Comparison of ENCODE assay signal across 10 cellular contexts in genomic region chr2:20596973-20597867, GRCh38. TPM values are rescaled to one million over a fixed set of nuclear protein-coding genes. Genes with fewer than 3 reads are reported as not detected.
A peak's percentile ranks its signal among the peaks of the same experiment; 100 is the strongest.
DNase-seq lines count a peak whose midpoint lies in the region; ATAC-seq and TF ChIP-seq lines count a peak whose summit lies in the region.
"Had no signal": no experiment of that assay in that cellular context is flagged by ENCODE, and none has a peak within 500 bp of the region (broad histone marks: within the 10 kb centered on the region; RNA-seq: fewer than 3 reads in every experiment).

No MANE protein-coding gene starts in this region.

- peak in 1 of 2 donors; percentile 32 for TF ChIP-seq POLR2A in heart left ventricle (IDR thresholded peaks at IDR 0.05)

- no peak overlapping the region for H3K4me3 ChIP-seq in heart left ventricle
- no peak overlapping the region for H3K4me3 ChIP-seq in PC-3 (ENCODE audit: low read length)
- H3K4me3 ChIP-seq: skin epidermis had no signal

- no peak overlapping the region for H3K9ac ChIP-seq in PC-3 (ENCODE audit: low read length)

- H3K36me3 ChIP-seq in heart left ventricle: no peaks in the 10 kb centered on the region
- no peaks in the 10 kb centered on the region for H3K36me3 ChIP-seq in PC-3 (ENCODE audit: low read depth, low read length)

- H3K9me3 ChIP-seq in heart left ventricle (no peaks in the 10 kb centered on the region), PC-3 (ENCODE audit: low read length) (no peaks in the 10 kb centered on the region)

- no peaks in the 10 kb centered on the region for H3K79me2 ChIP-seq in PC-3 (ENCODE audit: low read length)

- H3K9me3 Mint-ChIP-seq in activated T-helper 17 cell treated with anti-CD3 and anti-CD28 coated beads, Interleukin-2, amount 50 U/mL, for 72 hours: no peaks in the 10 kb centered on the region

- TF ChIP-seq CTCF in heart left ventricle (IDR thresholded peaks at IDR 0.05): no peak
- TF ChIP-seq CTCF in PC-3 (conservative IDR thresholded peaks at IDR 0.05; ENCODE audit: low read depth, low read length): no peak

- CTCF ChIA-PET in PC-3 (lab: Charles Lee): no interaction called here

- DNase-seq in CD1c-positive myeloid dendritic cell (ENCODE audit: extremely low spot score) (peak; percentile 38), heart left ventricle (peak; percentile 75 to 90 (median 82)), posterior vena cava (ENCODE audit: low spot score) (peak; percentile 96), PC-3 (no peak), NCI-H1694 treated with DMSO at 0.1 percent for 48 hours (lab: John Stamatoyannopoulos, UW) (no peak)
- no peak for DNase-seq in stimulated activated naive CD4-positive, alpha-beta T cell (lab: John Stamatoyannopoulos, UW)
- DNase-seq: NCI-H1092 treated with DMSO at 0.1 percent for 48 hours had no signal

- POLR2A ChIA-PET in PC-3 (lab: Charles Lee; ENCODE audit: unreplicated experiment): no interaction called here

- no peaks in the 10 kb centered on the region for H3K27me3 Mint-ChIP-seq in activated T-helper 17 cell treated with anti-CD3 and anti-CD28 coated beads, Interleukin-2, amount 50 U/mL, for 72 hours

- H3K4me2 ChIP-seq in PC-3 (ENCODE audit: low read length): no peak overlapping the region

- 35 to 51% (median 47%) methylated on average over 8 to 9 of the region's 9 CpGs for WGBS in heart left ventricle, 4 donors

- H3K4me3 Mint-ChIP-seq in activated T-helper 17 cell treated with anti-CD3 and anti-CD28 coated beads, Interleukin-2, amount 50 U/mL, for 72 hours: no peak overlapping the region

- H2AFZ ChIP-seq in PC-3 (ENCODE audit: low read length): no peak overlapping the region

- H3F3A ChIP-seq in PC-3 (ENCODE audit: low read length, unreplicated experiment): peaks cover 3% of the 10 kb centered on the region

- peak overlapping the region; percentile 66 to 92 (median 79) for H3K27ac ChIP-seq in heart left ventricle
- no peak overlapping the region for H3K27ac ChIP-seq in PC-3 (ENCODE audit: low read length)

- intact Hi-C loops in heart left ventricle (cut with DNase I): loop anchor here in 6 of 10 donors (1.0 to 10.0 kb wide), 6 partner anchors 18 to 152 kb away; partner anchors contain the start of gene RHOB (in 1 of the 6)
- intact Hi-C loops in posterior vena cava (cut with DNase I): no loop called here
- intact Hi-C loops in PC-3 (cut with micrococcal nuclease): no loop called here

- H3K27me3 ChIP-seq in heart left ventricle (no peaks in the 10 kb centered on the region), PC-3 (ENCODE audit: low read length) (no peaks in the 10 kb centered on the region)

- H3K4me1 ChIP-seq in heart left ventricle (peaks cover 13 to 85% (median 60%) of the 10 kb centered on the region in 12 donors), PC-3 (ENCODE audit: insufficient read depth, low read length) (peaks cover 45% of the 10 kb centered on the region)

- no peak for ATAC-seq in activated T-helper 17 cell treated with anti-CD3 and anti-CD28 coated beads, Interleukin-2, amount 50 U/mL, for 72 hours (replicated peaks)
- ATAC-seq in heart left ventricle (peak; percentile 77 to 86 (median 79)), PC-3 (no peak), GM18498 (IDR thresholded peaks at IDR 0.05; ENCODE audit: unreplicated experiment) (no peak)

- peak overlapping the region; percentile 50 for H3K27ac Mint-ChIP-seq in activated T-helper 17 cell treated with anti-CD3 and anti-CD28 coated beads, Interleukin-2, amount 50 U/mL, for 72 hours

- no peaks in the 10 kb centered on the region for H3K9me2 ChIP-seq in PC-3 (replicated peaks; ENCODE audit: low read length)

- no peaks in the 10 kb centered on the region for H3K36me3 Mint-ChIP-seq in activated T-helper 17 cell treated with anti-CD3 and anti-CD28 coated beads, Interleukin-2, amount 50 U/mL, for 72 hours (ENCODE audit: low read depth)

- peaks cover 18% of the 10 kb centered on the region for H3K4me1 Mint-ChIP-seq in activated T-helper 17 cell treated with anti-CD3 and anti-CD28 coated beads, Interleukin-2, amount 50 U/mL, for 72 hours

- H4K20me1 ChIP-seq in PC-3 (ENCODE audit: low read length): no peaks in the 10 kb centered on the region

- BruUV-seq in PC-3 (replicated peaks; lab: Mats Ljungman, UMichigan): no TSS peak

RNA-seq across cellular contexts. Expression of gene HS1BP3, which starts 53.7 kb away (rescaled TPM):
- total RNA-seq in activated T-helper 17 cell treated with anti-CD3 and anti-CD28 coated beads, Interleukin-2, amount 50 U/mL, for 72 hours: 10 to 100 TPM in 1 of 2 donors, 1 to 10 TPM in 1; 8.9 to 10.7 TPM
- total RNA-seq in heart left ventricle (10 to 100 TPM; 12.7 to 23.7 (median 17.9) TPM), posterior vena cava (10 to 100 TPM; 37.1 to 41.8 TPM), PC-3 (2014; rRNA removed) (17.8 and 19.6 TPM in 2 replicates)
- 10 to 100 TPM; 21.0 to 23.7 TPM for polyA plus RNA-seq in heart left ventricle

Comparison
In these comparisons a context has a peak if more than half of its experiments do, and no peak if none do; other contexts are left out.
1. DNase-seq: peak in CD1c-positive myeloid dendritic cell (single experiment), heart left ventricle (5 of 5) and posterior vena cava (single experiment); none in PC-3 (single experiment), NCI-H1694 treated with DMSO at 0.1 percent for 48 hours (single experiment) and stimulated activated naive CD4-positive, alpha-beta T cell (0 of 6).
2. ATAC-seq: peak in heart left ventricle (4 of 4); none in activated T-helper 17 cell treated with anti-CD3 and anti-CD28 coated beads, Interleukin-2, amount 50 U/mL, for 72 hours (single experiment), PC-3 (single experiment) and GM18498 (single experiment).
3. intact Hi-C loops: an anchor here in heart left ventricle (1.0 to 10.0 kb wide); none called in posterior vena cava and PC-3.